Comparison of ENCODE assay signal across 9 cellular contexts in the genomic region with DNA sequence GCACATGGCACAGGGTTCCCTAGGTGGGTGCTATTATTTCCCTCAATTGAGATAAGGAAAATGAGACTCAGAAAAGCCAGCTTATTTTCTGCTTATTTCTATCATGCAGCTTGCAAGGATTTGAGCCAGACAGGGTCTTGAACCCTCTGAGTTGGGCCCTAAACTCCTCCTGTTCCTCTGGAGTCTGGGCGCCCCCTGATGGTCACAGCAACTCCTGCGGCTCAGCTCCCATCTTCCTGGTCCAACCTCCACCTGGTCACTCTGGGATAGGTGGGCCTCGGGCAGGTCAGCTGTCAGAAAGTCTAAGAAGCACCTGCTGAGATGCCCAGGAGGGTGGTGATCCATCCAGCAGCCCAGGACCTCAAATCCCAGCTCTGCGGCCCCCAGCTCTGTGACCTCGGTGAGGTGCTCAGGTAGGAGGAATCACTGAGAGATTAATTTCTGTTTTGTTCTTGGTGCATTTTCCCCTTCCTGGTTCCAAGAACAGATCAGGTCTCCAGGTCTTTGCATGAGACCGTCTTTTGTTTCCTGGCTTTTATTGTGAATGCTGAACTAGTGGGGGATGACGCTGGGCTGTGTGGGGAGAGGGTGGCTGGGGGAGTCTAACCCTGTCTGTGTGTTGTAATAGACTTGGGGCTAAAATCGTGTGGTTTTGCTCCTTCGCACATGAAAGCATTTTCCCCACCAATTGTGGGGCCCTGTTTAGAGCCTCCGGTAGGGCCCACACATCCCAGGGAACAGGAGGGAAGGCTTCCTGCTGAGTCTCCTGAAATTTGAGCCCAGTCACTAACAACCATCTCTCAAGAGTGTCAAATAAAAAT. TPM values are rescaled to one million over a fixed set of nuclear protein-coding genes. Genes with fewer than 3 reads are reported as not detected.
DNase-seq lines count a peak whose midpoint lies in the region; ATAC-seq and TF ChIP-seq lines count a peak whose summit lies in the region.
"Had no signal": no experiment of that assay in that cellular context is flagged by ENCODE, and none has a peak within 500 bp of the region (broad histone marks: within the 10 kb centered on the region; RNA-seq: fewer than 3 reads in every experiment).

No MANE protein-coding gene starts in this region.

- H2AFZ ChIP-seq in DND-41 (ENCODE audit: low read depth, low read length): no peak overlapping the region

- no peak overlapping the region for H3K4me2 ChIP-seq in DND-41 (ENCODE audit: insufficient read depth, low read length)

- no peaks in the 10 kb centered on the region for H3K36me3 ChIP-seq in DND-41 (ENCODE audit: insufficient read depth, low read length)
- no peaks in the 10 kb centered on the region for H3K36me3 ChIP-seq in HUES48 (ENCODE audit: control insufficient read depth, insufficient read depth, low read length)
- H3K36me3 ChIP-seq in prostate gland: no peaks in the 10 kb centered on the region
- H3K36me3 ChIP-seq: neutrophil had no signal

- no peaks in the 10 kb centered on the region for H3K4me1 Mint-ChIP-seq in activated T-helper 17 cell treated with anti-CD3 and anti-CD28 coated beads, Interleukin-2, amount 50 U/mL, for 72 hours

- H4K20me1 ChIP-seq in DND-41 (ENCODE audit: insufficient read depth, low read length): no peaks in the 10 kb centered on the region

- H3K9me3 ChIP-seq in DND-41 (ENCODE audit: insufficient read depth, low read length, severe bottlenecking) (no peaks in the 10 kb centered on the region), HUES48 (ENCODE audit: control insufficient read depth, insufficient read depth, low read length) (no peaks in the 10 kb centered on the region), prostate gland (no peaks in the 10 kb centered on the region)
- H3K9me3 ChIP-seq: neutrophil had no signal

- peak; percentile 72 for TF ChIP-seq CTCF in DND-41 (IDR thresholded peaks at IDR 0.05; ENCODE audit: borderline replicate concordance, extremely low read depth, low read length, poor library complexity, severe bottlenecking)
- TF ChIP-seq CTCF in dorsolateral prefrontal cortex (IDR thresholded peaks at IDR 0.05 in 54 of 56, conservative IDR thresholded peaks at IDR 0.05 in 2 of 56; ENCODE audit: low read depth in 1 of 56, partially characterized antibody in 56 of 56): peak in 54 of 56 donors; percentile 16 to 64 (median 42)
- peak in 3 of 4 experiments; percentile 15 to 54 (median 24) for TF ChIP-seq CTCF in prostate gland (IDR thresholded peaks at IDR 0.05)

- H3K27me3 Mint-ChIP-seq in activated T-helper 17 cell treated with anti-CD3 and anti-CD28 coated beads, Interleukin-2, amount 50 U/mL, for 72 hours: peaks cover 7% of the 10 kb centered on the region

- DNase-seq in DND-41: peak; percentile 27
- peak; percentile 35 for DNase-seq in NOMO-1 treated with dmso at 0.1 percent for 144 hours (lab: John Stamatoyannopoulos, UW; ENCODE audit: unreplicated experiment)
- DNase-seq in dorsolateral prefrontal cortex: peak in 3 of 10 donors; percentile 24 to 40 (median 39)
- no peak for DNase-seq in prostate gland (ENCODE audit: low spot score)

- no peak overlapping the region for H3K27ac ChIP-seq in DND-41 (ENCODE audit: low read length)
- H3K27ac ChIP-seq in HUES48 (ENCODE audit: low read depth, low read length): peak overlapping the region; percentile 32
- H3K27ac ChIP-seq in dorsolateral prefrontal cortex: no peak overlapping the region
- H3K27ac ChIP-seq in prostate gland: no peak overlapping the region
- H3K27ac ChIP-seq: neutrophil had no signal

- no peaks in the 10 kb centered on the region for H3K79me2 ChIP-seq in DND-41 (ENCODE audit: insufficient read depth, low read length)

- ATAC-seq in DND-41 (ENCODE audit: insufficient read depth, low read depth) (no peak), HG03135 (IDR thresholded peaks at IDR 0.05; ENCODE audit: unreplicated experiment) (no peak), GM19463 (IDR thresholded peaks at IDR 0.05; ENCODE audit: unreplicated experiment) (no peak)
- ATAC-seq in activated T-helper 17 cell treated with anti-CD3 and anti-CD28 coated beads, Interleukin-2, amount 50 U/mL, for 72 hours (replicated peaks): no peak

- no peaks in the 10 kb centered on the region for H3K27me3 ChIP-seq in DND-41 (ENCODE audit: insufficient read depth, low read length, poor library complexity)
- H3K27me3 ChIP-seq in HUES48 (ENCODE audit: control insufficient read depth, insufficient read depth, low read length): no peaks in the 10 kb centered on the region
- peaks cover 0 to 26% (median 0%) of the 10 kb centered on the region in 45 donors for H3K27me3 ChIP-seq in dorsolateral prefrontal cortex
- H3K27me3 ChIP-seq in prostate gland (replicated peaks; ENCODE audit: insufficient read depth): no peaks in the 10 kb centered on the region

- WGBS in prostate gland: 29% methylated on average over 10 of the region's 10 CpGs

- H3K4me3 ChIP-seq in DND-41 (ENCODE audit: low read depth in 1 of 2, low read length in 2 of 2) (no peak overlapping the region), HUES48 (ENCODE audit: low read depth, low read length) (no peak overlapping the region), dorsolateral prefrontal cortex (no peak overlapping the region), prostate gland (no peak overlapping the region)

- no peak overlapping the region for H3K9ac ChIP-seq in DND-41 (ENCODE audit: low read depth, low read length)
- H3K9ac ChIP-seq in HUES48 (ENCODE audit: low read depth, low read length): no peak overlapping the region

- no peak overlapping the region for H3K4me3 Mint-ChIP-seq in activated T-helper 17 cell treated with anti-CD3 and anti-CD28 coated beads, Interleukin-2, amount 50 U/mL, for 72 hours

- no peak for TF ChIP-seq POLR2A in prostate gland (IDR thresholded peaks at IDR 0.05)

- no peaks in the 10 kb centered on the region for H3K4me1 ChIP-seq in DND-41 (ENCODE audit: insufficient read depth, low read length)
- H3K4me1 ChIP-seq in HUES48 (ENCODE audit: control insufficient read depth, insufficient read depth, low read length): peaks cover 9% of the 10 kb centered on the region; the same call in 1 of the 2 replicates
- H3K4me1 ChIP-seq in prostate gland (replicated peaks): no peaks in the 10 kb centered on the region

- no peaks in the 10 kb centered on the region for H3K36me3 Mint-ChIP-seq in activated T-helper 17 cell treated with anti-CD3 and anti-CD28 coated beads, Interleukin-2, amount 50 U/mL, for 72 hours (ENCODE audit: low read depth)

- intact Hi-C loops in dorsolateral prefrontal cortex (cut with DNase I) (no loop called here), prostate gland (cut with DNase I) (no loop called here)

- H3K27ac Mint-ChIP-seq in activated T-helper 17 cell treated with anti-CD3 and anti-CD28 coated beads, Interleukin-2, amount 50 U/mL, for 72 hours: no peak overlapping the region

- H3K9me3 Mint-ChIP-seq in activated T-helper 17 cell treated with anti-CD3 and anti-CD28 coated beads, Interleukin-2, amount 50 U/mL, for 72 hours: no peaks in the 10 kb centered on the region

RNA-seq across cellular contexts. Expression of a gene that starts 32.8 kb away (rescaled TPM):
- total RNA-seq in dorsolateral prefrontal cortex (100 to 1,000 TPM in 119 of 120 experiments, 10 to 100 TPM in 1; 93.2 to 366 (median 269) TPM), prostate gland (10 to 100 TPM in 1 of 2 donors, under 1 TPM in 1; 0.36 to 83.6 TPM)
- total RNA-seq in activated T-helper 17 cell treated with anti-CD3 and anti-CD28 coated beads, Interleukin-2, amount 50 U/mL, for 72 hours: not detected

RNA-seq across cellular contexts. Expression of a gene that starts 41.3 kb away (rescaled TPM):
- 10 to 100 TPM; 35.4 to 72.2 (median 48.9) TPM for total RNA-seq in dorsolateral prefrontal cortex
- 10 to 100 TPM; 38.3 to 87.4 TPM for total RNA-seq in prostate gland
- 10 to 100 TPM; 59.1 to 69.5 TPM for total RNA-seq in activated T-helper 17 cell treated with anti-CD3 and anti-CD28 coated beads, Interleukin-2, amount 50 U/mL, for 72 hours
